8 cellular contexts compared by ENCODE assay signal in the genomic region with DNA sequence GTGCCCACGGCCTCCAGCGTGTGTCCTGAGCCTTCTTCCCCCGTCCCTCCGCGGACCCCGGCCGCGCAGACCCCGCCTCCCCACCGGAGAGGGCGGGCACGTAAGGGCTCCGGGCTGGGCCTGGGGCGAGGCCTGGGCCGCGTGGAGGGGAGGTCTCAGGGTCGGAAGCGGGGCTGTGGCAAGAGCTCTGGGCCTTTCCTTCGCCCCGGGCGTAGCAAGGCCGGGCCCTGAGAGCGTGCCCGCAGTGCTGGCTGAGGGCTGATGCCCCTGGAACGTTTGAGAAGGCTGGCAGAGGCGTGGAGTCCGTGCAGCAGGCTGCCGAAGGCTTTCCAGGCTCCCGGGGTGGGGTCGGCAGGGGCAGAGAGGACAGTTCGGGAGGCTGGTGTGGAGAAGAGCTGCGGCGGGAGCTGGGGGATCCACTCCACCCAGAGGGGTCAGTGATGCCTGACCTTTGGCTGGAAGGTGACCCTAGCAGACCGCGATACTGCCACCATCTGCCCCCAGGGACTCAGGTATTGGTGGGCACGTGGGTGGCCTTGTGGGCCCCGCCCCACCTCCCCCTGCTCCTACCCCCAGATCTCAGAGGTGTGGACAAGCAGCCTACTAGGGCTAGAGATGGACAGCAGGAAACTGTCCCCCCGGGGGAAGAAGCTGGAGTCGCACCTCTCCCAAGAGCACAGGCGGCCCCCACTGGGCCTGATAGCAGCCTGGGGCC. TPM values are rescaled to one million over a fixed set of nuclear protein-coding genes. Genes with fewer than 3 reads are reported as not detected.
DNase-seq lines count a peak whose midpoint lies in the region; ATAC-seq and TF ChIP-seq lines count a peak whose summit lies in the region.

No MANE protein-coding gene starts in this region.

- dilution Hi-C loops in mammary epithelial cell (cut with HindIII; ENCODE audit: low sequenced_read_pairs), result no loop called here

- H3K27me3 ChIP-seq in mammary epithelial cell (ENCODE audit: insufficient read depth, low read length) (no peaks in the 10 kb centered on the region), testis (no peaks in the 10 kb centered on the region)

- TF ChIP-seq POLR2A in testis (IDR thresholded peaks at IDR 0.05), result no peak

- 42% methylated on average over 24 of the region's 40 CpGs for WGBS in mammary epithelial cell (ENCODE audit: low coverage, missing lambda C conversion rate)
- 21 to 26% methylated on average over 18 to 39 of the region's 40 CpGs for WGBS in testis, 2 donors

- H3K36me3 ChIP-seq in mammary epithelial cell (ENCODE audit: insufficient read depth, low read length) (no peaks in the 10 kb centered on the region), testis (ENCODE audit: low read depth, missing control alignments) (no peaks in the 10 kb centered on the region)

- no peak overlapping the region for H3K27ac ChIP-seq in mammary epithelial cell (ENCODE audit: insufficient read depth, low read depth, low read length)
- peak overlapping the region; percentile 79 to 91 for H3K27ac ChIP-seq in testis

- intact Hi-C loops in mammary epithelial cell (cut with micrococcal nuclease) (loop anchor here (1.0 kb wide), 1 partner anchor 92 kb away; the partner anchor contains the start of gene TEDC1), testis (cut with DNase I; ENCODE audit: low total_unique reads) (no loop called here)

- DNase-seq in ACHN, result peak; percentile 31
- DNase-seq in OCI-M1 (lab: John Stamatoyannopoulos, UW), result peak; percentile 71
- no peak for DNase-seq in mammary epithelial cell
- DNase-seq in left kidney (ENCODE audit: low read depth, low spot score), result peak; percentile 87
- DNase-seq in testis, result no peak
- no peak for DNase-seq in GF-D8 (lab: John Stamatoyannopoulos, UW)

- peak overlapping the region; percentile 98 for H2AFZ ChIP-seq in mammary epithelial cell (ENCODE audit: low read depth, low read length)

- peaks cover 8% of the 10 kb centered on the region for H3K9me3 ChIP-seq in mammary epithelial cell (replicated peaks; ENCODE audit: insufficient read depth, low read length)
- no peaks in the 10 kb centered on the region for H3K9me3 ChIP-seq in testis

- no peaks in the 10 kb centered on the region for H4K20me1 ChIP-seq in mammary epithelial cell (ENCODE audit: insufficient read depth, low read length)

- no peak for TF ChIP-seq CTCF in mammary epithelial cell (conservative IDR thresholded peaks at IDR 0.05 in 1 of 2, IDR thresholded peaks at IDR 0.05 in 1 of 2; ENCODE audit: extremely low read depth in 1 of 2, insufficient read depth in 1 of 2, low read depth in 1 of 2, low read length in 2 of 2)
- no peak for TF ChIP-seq CTCF in testis (IDR thresholded peaks at IDR 0.05)

- CTCF ChIA-PET in mammary epithelial cell (lab: Charles Lee; ENCODE audit: low non-redundant PET), result no interaction called here

- no TSS peak for BruUV-seq in mammary epithelial cell (replicated peaks; lab: Mats Ljungman, UMichigan)

- H3K4me2 ChIP-seq in mammary epithelial cell (ENCODE audit: insufficient read depth, low read depth, low read length), result peak overlapping the region; percentile 92

- in situ Hi-C loops in ACHN (cut with HindIII; ENCODE audit: low pct_ligation_motif_present, low pct_unique_long_range_greater_than_20kb, low sequenced_read_pairs) (no loop called here), mammary epithelial cell (cut with MboI; ENCODE audit: low sequenced_read_pairs in 2 of 2) (no loop called here)

- ATAC-seq in GM18498 (IDR thresholded peaks at IDR 0.05; ENCODE audit: unreplicated experiment) (peak; percentile 39), HG03066 (IDR thresholded peaks at IDR 0.05; ENCODE audit: low read depth, unreplicated experiment) (peak; percentile 42)

- H3K79me2 ChIP-seq in mammary epithelial cell (ENCODE audit: insufficient read depth, low read length), result peaks cover 12% of the 10 kb centered on the region

- peak overlapping the region; percentile 69 to 83 (median 70) for H3K4me3 ChIP-seq in mammary epithelial cell (replicated peaks in 1 of 3; ENCODE audit: insufficient read depth in 1 of 3, low read depth in 2 of 3, low read length in 3 of 3)
- peak overlapping the region; percentile 92 to 94 for H3K4me3 ChIP-seq in testis

- H3K9ac ChIP-seq in mammary epithelial cell (ENCODE audit: insufficient read depth, low read length), result no peak overlapping the region

- peaks cover 12% of the 10 kb centered on the region for H3K4me1 ChIP-seq in mammary epithelial cell (ENCODE audit: insufficient read depth, low read length)
- peaks cover 13% of the 10 kb centered on the region for H3K4me1 ChIP-seq in testis

RNA-seq across cellular contexts. Expression of gene TEX22, which starts 0.5 kb away (rescaled TPM):
- total RNA-seq in mammary epithelial cell (1 to 10 TPM in 1 of 2 donors, under 1 TPM in 1; 0.17 to 2.3 TPM), testis (1 to 10 TPM; 5.2 to 6.6 TPM)
- polyA plus RNA-seq in mammary epithelial cell (0.02 TPM), testis (ENCODE audit: insufficient read depth, low read depth, low replicate concordance) (21.5 TPM)
- not detected for polyA minus RNA-seq in mammary epithelial cell

RNA-seq across cellular contexts. Expression of gene MTA1, which starts 20.7 kb away (rescaled TPM):
- total RNA-seq in mammary epithelial cell, result 100 to 1,000 TPM in 1 of 2 donors, 10 to 100 TPM in 1; 52.3 to 120 TPM
- 50.7 TPM for polyA plus RNA-seq in mammary epithelial cell
- polyA minus RNA-seq in mammary epithelial cell, result 54.0 TPM
- 100 to 1,000 TPM; 118 to 120 TPM for total RNA-seq in testis
- polyA plus RNA-seq in testis (ENCODE audit: insufficient read depth, low read depth, low replicate concordance), result 135 TPM

Comparison
In these comparisons a context has a peak if more than half of its experiments do, and no peak if none do; other contexts are left out.
1. DNase-seq: peak in ACHN (single experiment), OCI-M1 (single experiment) and left kidney (single experiment); none in mammary epithelial cell (single experiment), testis (single experiment) and GF-D8 (single experiment).